ENCODE assay signal across 21 cellular contexts in the genomic region with DNA sequence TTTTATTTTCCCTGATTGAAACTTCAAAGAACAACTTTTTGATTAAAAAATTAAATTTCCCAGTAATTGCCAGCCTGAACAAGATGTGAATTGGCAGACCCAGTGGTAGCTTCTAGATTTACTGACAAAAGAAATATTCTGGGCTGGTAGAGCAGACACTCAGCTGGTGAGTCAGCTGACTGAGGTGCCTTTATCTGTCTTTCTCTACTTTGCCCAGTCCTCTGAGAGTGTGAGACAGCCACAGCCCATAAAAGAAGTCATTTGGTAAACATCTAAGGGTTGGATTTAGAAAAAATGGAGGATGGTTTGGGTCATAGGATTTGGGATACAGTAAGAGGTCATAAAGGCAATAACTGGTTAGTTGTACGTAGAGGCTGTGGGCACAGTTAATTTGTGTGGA. TPM values are rescaled to one million over a fixed set of nuclear protein-coding genes. Genes with fewer than 3 reads are reported as not detected.
DNase-seq lines count a peak whose midpoint lies in the region; ATAC-seq and TF ChIP-seq lines count a peak whose summit lies in the region.
"Had no signal": no experiment of that assay in that cellular context is flagged by ENCODE, and none has a peak within 500 bp of the region (broad histone marks: within the 10 kb centered on the region; RNA-seq: fewer than 3 reads in every experiment).

No MANE protein-coding gene starts in this region.

- H3K9ac ChIP-seq in trophoblast cell (ENCODE audit: low read length) = no peak overlapping the region
- H3K9ac ChIP-seq: parathyroid adenoma had no signal

- CTCF ChIA-PET in HEK293T (lab: Yijun Ruan, JAX) = no interaction called here

- no peaks in the 10 kb centered on the region for H3K36me3 ChIP-seq in trophoblast cell (ENCODE audit: control insufficient read depth in 1 of 2, insufficient read depth in 2 of 2, low read length in 2 of 2)
- H3K36me3 ChIP-seq in MG63 = no peaks in the 10 kb centered on the region
- H3K36me3 ChIP-seq: thyroid gland had no signal

- H3K4me1 ChIP-seq in trophoblast cell (ENCODE audit: control insufficient read depth in 1 of 2, insufficient read depth in 2 of 2, low read length in 2 of 2) = peaks cover 2 to 6% of the 10 kb centered on the region in 2 experiments
- H3K4me1 ChIP-seq: parathyroid adenoma, thyroid gland had no signal

- DNase-seq in HEK293T (ENCODE audit: extremely low spot score) (peak; percentile 9), NCI-H69 (lab: John Stamatoyannopoulos, UW) (peak; percentile 62), epithelial cell of esophagus (ENCODE audit: low read depth) (peak; percentile 33), trophoblast cell (peak; percentile 13 to 48), MG63 (no peak)
- DNase-seq: activated CD4-positive, CD25-positive, alpha-beta regulatory T cell treated with anti-CD3 and anti-CD28 coated beads, Interleukin-2, amount 50 U/mL, for 72 hours; activated CD8-positive, alpha-beta T cell treated with anti-CD3 and anti-CD28 coated beads, Interleukin-2, amount 10 ng/mL, durations not matched to agents 7 days and 5 days; activated naive CD4-positive, alpha-beta T cell treated with anti-CD3 and anti-CD28 coated beads for 36 hours; activated T-cell treated with anti-CD3 and anti-CD28 coated beads, Interleukin-2, amount 50 U/mL, for 24 hours; AML-193; IMR-90; natural killer cell; NCI-H2227 treated with DMSO at 0.1 percent for 48 hours; stimulated activated CD4-positive, alpha-beta T cell treated with anti-CD3 and anti-CD28 coated beads, Interleukin-1b, Interleukin-23, amount 100 ng/mL, for 48 hours; stimulated activated naive CD4-positive, alpha-beta T cell treated with Interleukin-2 at 50 U/mL for 16 hours; T-helper 2 cell; thyroid gland had no signal

- no peak overlapping the region for H2BK5ac ChIP-seq in trophoblast cell (ENCODE audit: low read depth, low read length, poor library complexity)

- no peak for TF ChIP-seq CTCF in epithelial cell of esophagus (IDR thresholded peaks at IDR 0.05; ENCODE audit: insufficient read depth, low read depth, low read length, missing control alignments)

- WGBS in trophoblast cell (ENCODE audit: extremely low coverage, insufficient coverage, insufficient read length) = no CpG with 5 or more reads among the region's 1 CpG

- no peak for ATAC-seq in HG03521 (IDR thresholded peaks at IDR 0.05; ENCODE audit: unreplicated experiment)
- ATAC-seq in GM21529 (IDR thresholded peaks at IDR 0.05; ENCODE audit: unreplicated experiment) = no peak
- ATAC-seq: activated CD8-positive, alpha-beta T cell treated with anti-CD3 and anti-CD28 coated beads, Interleukin-2, amount 10 ng/mL, durations not matched to agents 7 days and 5 days; natural killer cell; Panc1 had no signal

- no peaks in the 10 kb centered on the region for H3K79me2 ChIP-seq in trophoblast cell (ENCODE audit: control insufficient read depth, insufficient read depth, low read length, poor library complexity)
- H3K79me2 ChIP-seq: parathyroid adenoma had no signal

- POLR2A ChIA-PET in HEK293T (lab: Yijun Ruan, JAX) = no interaction called here

- no peak overlapping the region for H2AFZ ChIP-seq in trophoblast cell (ENCODE audit: insufficient read depth, low read length, poor library complexity)
- H2AFZ ChIP-seq: parathyroid adenoma had no signal

- peaks cover 2% of the 10 kb centered on the region for H3K79me1 ChIP-seq in trophoblast cell (ENCODE audit: low read length)

- no peak overlapping the region for H4K8ac ChIP-seq in trophoblast cell (ENCODE audit: low read depth, low read length)

- H2AK5ac ChIP-seq in trophoblast cell (ENCODE audit: low read length) = no peak overlapping the region

- no peak overlapping the region for H3K4me2 ChIP-seq in trophoblast cell (ENCODE audit: low read length)

- H3K27ac ChIP-seq in trophoblast cell (ENCODE audit: low read depth, low read length) = no peak overlapping the region
- H3K27ac ChIP-seq: parathyroid adenoma, thyroid gland had no signal

- no peaks in the 10 kb centered on the region for H3K27me3 ChIP-seq in trophoblast cell (ENCODE audit: insufficient read depth, low read length)
- H3K27me3 ChIP-seq in MG63 = no peaks in the 10 kb centered on the region
- H3K27me3 ChIP-seq: thyroid gland had no signal

- H2BK120ac ChIP-seq in trophoblast cell (ENCODE audit: insufficient read depth, low read length, poor library complexity) = no peak overlapping the region

- H3K9me3 ChIP-seq in trophoblast cell (ENCODE audit: insufficient read depth, low read depth, low read length) (no peaks in the 10 kb centered on the region), MG63 (no peaks in the 10 kb centered on the region)
- H3K9me3 ChIP-seq: thyroid gland had no signal

- no peak overlapping the region for H2BK12ac ChIP-seq in trophoblast cell (ENCODE audit: low read length)

- H3K4me3 ChIP-seq in epithelial cell of esophagus (ENCODE audit: low read length) = no peak overlapping the region
- no peak overlapping the region for H3K4me3 ChIP-seq in trophoblast cell (ENCODE audit: low read depth, low read length)
- H3K4me3 ChIP-seq in MG63 = no peak overlapping the region
- H3K4me3 ChIP-seq: thyroid gland had no signal

- no peak overlapping the region for H3K14ac ChIP-seq in trophoblast cell (ENCODE audit: low read length)

- no peak overlapping the region for H3K18ac ChIP-seq in trophoblast cell (ENCODE audit: low read length)

- no peak overlapping the region for H4K91ac ChIP-seq in trophoblast cell (ENCODE audit: low read depth, low read length)

- H3K4ac ChIP-seq in trophoblast cell (ENCODE audit: low read depth, low read length) = no peak overlapping the region

- H4K12ac ChIP-seq in trophoblast cell (ENCODE audit: low read depth, low read length) = no peak overlapping the region

- H3K23ac ChIP-seq in trophoblast cell (ENCODE audit: low read length) = no peak overlapping the region

TF ChIP-seq in HEK293T, 16 proteins besides CTCF, POLR2A, EP300 and RAD21:
- TF ChIP-seq LEF1 (IDR thresholded peaks at IDR 0.05; ENCODE audit: borderline replicate concordance) (no peak), CTBP1 (IDR thresholded peaks at IDR 0.05; ENCODE audit: borderline replicate concordance) (no peak), ZNF384 (IDR thresholded peaks at IDR 0.05) (no peak), L3MBTL2 (conservative IDR thresholded peaks at IDR 0.05) (no peak), SUZ12 (IDR thresholded peaks at IDR 0.05) (no peak), ELF4 (IDR thresholded peaks at IDR 0.05) (no peak), NFRKB (IDR thresholded peaks at IDR 0.05) (no peak)

RNA-seq across cellular contexts. Expression of a gene that starts 54.5 kb away (rescaled TPM):
- polyA plus RNA-seq in trophoblast cell (2013) = 2.6 and 2.8 TPM in 2 replicates
- not detected in 2 replicates for total RNA-seq in MG63 (2014; rRNA removed; shearing (Covaris generic); ENCODE audit: low replicate concordance)
- total RNA-seq: activated CD8-positive, alpha-beta T cell treated with anti-CD3 and anti-CD28 coated beads, Interleukin-2, amount 10 ng/mL, durations not matched to agents 7 days and 5 days; activated naive CD4-positive, alpha-beta T cell treated with anti-CD3 and anti-CD28 coated beads for 36 hours; IMR-90 had no signal
- polyA plus RNA-seq: IMR-90 had no signal
